8 cellular contexts compared by ENCODE assay signal in the genomic region with DNA sequence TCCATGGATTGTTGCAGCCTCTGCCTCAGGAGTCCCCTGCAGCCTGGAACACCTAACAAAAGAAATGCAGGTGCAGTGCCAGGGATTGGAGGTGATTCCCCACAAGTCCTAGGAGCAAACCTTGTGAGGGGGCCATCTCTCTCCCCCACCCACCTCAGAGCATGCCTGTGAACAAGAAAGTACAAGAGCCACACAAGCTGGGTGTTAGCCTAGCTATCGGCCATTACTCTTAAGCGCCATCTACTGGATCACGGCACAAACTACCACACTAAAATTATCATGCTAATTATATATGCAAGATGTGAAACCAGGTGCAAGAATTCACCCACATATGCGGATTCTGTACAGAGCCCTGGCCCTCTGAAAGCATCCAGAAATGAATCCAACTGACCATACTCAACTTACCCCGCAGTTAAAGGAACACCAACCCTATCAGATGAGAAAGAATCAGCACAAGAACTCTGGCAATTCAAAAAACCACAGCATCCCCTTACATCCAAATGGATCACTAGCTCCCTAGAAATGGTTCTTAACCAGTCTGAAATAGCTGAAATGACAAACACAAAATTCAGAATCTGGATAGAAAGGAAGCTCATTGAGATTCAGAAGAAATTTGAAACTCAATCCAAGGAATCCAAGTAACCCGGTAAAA.
A peak's percentile ranks its signal among the peaks of the same experiment; 100 is the strongest.
DNase-seq lines count a peak whose midpoint lies in the region; ATAC-seq lines count a peak whose summit lies in the region.

No MANE protein-coding gene starts in this region.

- peak; percentile 58 for ATAC-seq in HG02610 (IDR thresholded peaks at IDR 0.05; ENCODE audit: unreplicated experiment)

- peak; percentile 3 to 61 (median 55) for DNase-seq in NCI-H1417 (lab: John Stamatoyannopoulos, UW)
- no peak for DNase-seq in NCI-H1417 treated with DMSO at 0.1 percent for 48 hours (lab: John Stamatoyannopoulos, UW)
- DNase-seq in NCI-H1694 treated with DMSO at 0.1 percent for 48 hours (lab: John Stamatoyannopoulos, UW), result peak; percentile 79
- peak; percentile 23 for DNase-seq in UCSD-AML1 (lab: John Stamatoyannopoulos, UW; ENCODE audit: unreplicated experiment)
- DNase-seq in cerebellar cortex (ENCODE audit: low spot score), result peak; percentile 83
- DNase-seq in left kidney (ENCODE audit: low read depth, low spot score), result peak; percentile 77
- DNase-seq in stimulated activated CD4-positive, alpha-beta T cell treated with anti-CD3 and anti-CD28 coated beads, TNF-alpha, amount 100 ng/mL, for 48 hours (ENCODE audit: low read depth in 3 of 3), result peak; percentile 7 to 15 (median 15)
